In the genomic region with DNA sequence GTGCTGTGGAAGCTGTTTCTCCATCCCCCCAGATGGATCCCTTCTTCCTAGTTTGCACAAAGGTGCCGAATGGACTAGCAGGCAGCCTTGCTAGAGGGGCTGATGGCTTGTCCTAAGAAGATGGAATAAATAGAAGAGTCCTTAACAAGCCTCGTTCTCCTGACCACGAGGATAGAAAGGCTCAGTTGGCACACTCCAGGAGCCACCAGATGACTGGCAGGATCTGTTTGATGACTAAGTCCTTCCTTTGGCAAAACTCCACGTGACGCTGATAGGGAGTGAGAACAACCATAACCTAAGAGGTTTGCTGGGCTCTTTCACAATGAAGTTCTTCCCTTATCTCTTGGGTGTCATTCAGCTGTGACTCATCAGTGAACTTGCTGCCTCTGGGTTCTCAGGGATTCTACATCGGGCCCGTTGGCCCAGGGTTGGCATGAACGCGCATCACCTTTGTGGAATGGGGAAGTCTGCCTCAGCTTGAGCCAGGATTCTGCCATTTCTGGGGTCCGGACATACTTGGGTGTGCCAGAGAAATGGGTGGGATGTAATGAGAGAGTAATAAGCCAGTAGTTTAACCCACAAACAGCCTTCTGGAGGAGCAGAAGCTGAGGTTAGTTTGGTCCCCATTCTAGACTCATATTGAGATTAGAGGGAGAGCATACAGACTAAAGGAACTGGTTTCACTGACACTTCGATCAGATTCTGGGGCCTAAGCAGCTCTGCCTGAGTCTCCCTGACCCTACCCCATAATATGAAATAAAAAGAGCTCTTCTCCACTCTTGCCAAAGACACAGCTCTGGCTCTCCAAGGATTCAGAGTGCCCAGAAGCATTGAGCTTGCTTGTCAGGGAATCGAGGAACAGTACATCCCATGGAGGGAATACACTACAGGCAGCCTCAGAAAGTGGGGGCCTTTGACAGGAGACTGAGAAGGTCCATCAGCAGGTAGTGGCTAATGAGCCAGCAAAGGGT, we compare ENCODE assay signal across 1 cellular context.
TF ChIP-seq lines count a peak whose summit lies in the region.

No MANE protein-coding gene starts in this region.

TF ChIP-seq in SK-N-SH, 30 proteins besides CTCF, POLR2A, EP300 and RAD21 (continued from another document):
- TF ChIP-seq SIN3A (IDR thresholded peaks at IDR 0.05; ENCODE audit: borderline replicate concordance, low read depth, low read length), result peak; percentile 71; the same call in 1 of the 2 replicates
- peak; percentile 96 for TF ChIP-seq JUND (IDR thresholded peaks at IDR 0.05)
- no peak for TF ChIP-seq NRF1 (IDR thresholded peaks at IDR 0.05; ENCODE audit: low read depth, low read length)
- peak; percentile 89 for TF ChIP-seq TCF12 (IDR thresholded peaks at IDR 0.05)
- peak; percentile 91 for TF ChIP-seq FOSL2 (IDR thresholded peaks at IDR 0.05; ENCODE audit: borderline replicate concordance, low read depth)
- peak; percentile 24; the same call in 1 of the 2 replicates for TF ChIP-seq YY1 (IDR thresholded peaks at IDR 0.05; ENCODE audit: low read depth)
- TF ChIP-seq EZH2phosphoT487 (IDR thresholded peaks at IDR 0.05; ENCODE audit: borderline replicate concordance, low read depth), result no peak
- peak; percentile 58; the same call in 1 of the 2 replicates for TF ChIP-seq POLR2AphosphoS5 (IDR thresholded peaks at IDR 0.05; ENCODE audit: low read depth, low read length)
- peak; percentile 63; the same call in 1 of the 2 replicates for TF ChIP-seq TEAD4 (IDR thresholded peaks at IDR 0.05; ENCODE audit: borderline replicate concordance, insufficient read depth)
- TF ChIP-seq FOXJ3 (CRISPR knock-in tag; IDR thresholded peaks at IDR 0.05), result no peak
- TF ChIP-seq, protein P1, sequence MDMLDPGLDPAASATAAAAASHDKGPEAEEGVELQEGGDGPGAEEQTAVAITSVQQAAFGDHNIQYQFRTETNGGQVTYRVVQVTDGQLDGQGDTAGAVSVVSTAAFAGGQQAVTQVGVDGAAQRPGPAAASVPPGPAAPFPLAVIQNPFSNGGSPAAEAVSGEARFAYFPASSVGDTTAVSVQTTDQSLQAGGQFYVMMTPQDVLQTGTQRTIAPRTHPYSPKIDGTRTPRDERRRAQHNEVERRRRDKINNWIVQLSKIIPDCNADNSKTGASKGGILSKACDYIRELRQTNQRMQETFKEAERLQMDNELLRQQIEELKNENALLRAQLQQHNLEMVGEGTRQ (IDR thresholded peaks at IDR 0.05; ENCODE audit: borderline replicate concordance, low read depth, low read length), result no peak
- TF ChIP-seq USF1 (IDR thresholded peaks at IDR 0.05; ENCODE audit: borderline replicate concordance, low read depth), result peak; percentile 78; the same call in 1 of the 2 replicates
- TF ChIP-seq CHD2 (IDR thresholded peaks at IDR 0.05; ENCODE audit: low read length, partially characterized antibody), result no peak
- peak; percentile 95 for TF ChIP-seq RXRA (IDR thresholded peaks at IDR 0.05; ENCODE audit: borderline replicate concordance, low read depth)
- TF ChIP-seq MEF2A (IDR thresholded peaks at IDR 0.05; ENCODE audit: borderline replicate concordance, low read depth), result no peak
- TF ChIP-seq MXI1 (IDR thresholded peaks at IDR 0.05; ENCODE audit: low read depth, low read length), result no peak
- peak; percentile 93 for TF ChIP-seq NFIC (IDR thresholded peaks at IDR 0.05; ENCODE audit: borderline replicate concordance)
- no peak for TF ChIP-seq FOXM1 (IDR thresholded peaks at IDR 0.05; ENCODE audit: low read depth)
- no peak for TF ChIP-seq GABPA (IDR thresholded peaks at IDR 0.05; ENCODE audit: low read depth)
- no peak for TF ChIP-seq SMC3 (IDR thresholded peaks at IDR 0.05; ENCODE audit: low read depth, low read length)
- TF ChIP-seq RCOR1 (IDR thresholded peaks at IDR 0.05; ENCODE audit: low read length), result no peak
